10 cellular contexts compared by ENCODE assay signal in the genomic region with DNA sequence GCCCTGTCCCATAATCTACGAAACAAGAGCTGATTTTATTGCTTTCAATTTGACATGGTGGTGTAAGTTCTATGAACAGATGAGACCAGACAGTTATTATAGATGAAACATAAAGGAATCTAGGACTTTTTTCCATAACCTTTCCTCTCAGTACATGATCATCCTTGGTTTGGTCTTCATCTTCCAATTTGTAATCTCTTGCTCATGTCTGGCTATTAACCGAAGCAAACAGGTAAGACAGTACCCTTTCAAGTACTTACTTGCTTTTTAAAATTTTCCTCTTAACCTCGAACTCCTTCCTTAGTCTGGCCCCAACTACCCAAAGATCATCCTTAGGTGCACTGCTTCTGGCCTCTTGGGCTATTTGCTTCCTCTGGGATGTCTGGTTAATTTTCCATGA. TPM values are rescaled to one million over a fixed set of nuclear protein-coding genes. Genes with fewer than 3 reads are reported as not detected.
DNase-seq lines count a peak whose midpoint lies in the region; ATAC-seq and TF ChIP-seq lines count a peak whose summit lies in the region.
"Had no signal": no experiment of that assay in that cellular context is flagged by ENCODE, and none has a peak within 500 bp of the region (broad histone marks: within the 10 kb centered on the region; RNA-seq: fewer than 3 reads in every experiment).

No MANE protein-coding gene starts in this region.

- H3K27ac Mint-ChIP-seq in activated naive CD8-positive, alpha-beta T cell treated with anti-CD3 and anti-CD28 coated beads for 36 hours, result peak overlapping the region; percentile 95

- peaks cover 0 to 4% (median 0%) of the 10 kb centered on the region in 9 donors for H3K27me3 ChIP-seq in heart left ventricle
- no peaks in the 10 kb centered on the region for H3K27me3 ChIP-seq in thoracic aorta (replicated peaks; ENCODE audit: insufficient read depth)

- no peaks in the 10 kb centered on the region for H3K27me3 Mint-ChIP-seq in activated naive CD8-positive, alpha-beta T cell treated with anti-CD3 and anti-CD28 coated beads for 36 hours

- H3K9me3 ChIP-seq in heart left ventricle, result no peaks in the 10 kb centered on the region
- no peaks in the 10 kb centered on the region for H3K9me3 ChIP-seq in iPS-18c (ENCODE audit: control insufficient read depth, insufficient read depth, low read length)
- no peaks in the 10 kb centered on the region for H3K9me3 ChIP-seq in thoracic aorta

- TF ChIP-seq POLR2A in heart left ventricle (IDR thresholded peaks at IDR 0.05), result no peak

- H3K4me1 Mint-ChIP-seq in activated naive CD8-positive, alpha-beta T cell treated with anti-CD3 and anti-CD28 coated beads for 36 hours, result peaks cover 54% of the 10 kb centered on the region

- H3K36me3 ChIP-seq in heart left ventricle, result peaks cover 0 to 50% (median 46%) of the 10 kb centered on the region in 9 donors
- H3K36me3 ChIP-seq in thoracic aorta, result peaks cover 21% of the 10 kb centered on the region

- peak overlapping the region; percentile 90 for H3K4me3 Mint-ChIP-seq in activated naive CD8-positive, alpha-beta T cell treated with anti-CD3 and anti-CD28 coated beads for 36 hours

- WGBS in heart left ventricle, 4 donors, result 86 to 91% (median 89%) methylated on average over 3 of the region's 3 CpGs

- DNase-seq in heart left ventricle, result no peak
- DNase-seq in left ventricle myocardium superior, result no peak
- DNase-seq in activated naive CD8-positive, alpha-beta T cell treated with anti-CD3 and anti-CD28 coated beads for 36 hours, result no peak
- DNase-seq in thoracic aorta (ENCODE audit: low spot score), result no peak
- DNase-seq in NCI-H524 (lab: John Stamatoyannopoulos, UW), result no peak
- no peak for DNase-seq in pons (ENCODE audit: low spot score)
- DNase-seq: activated CD4-positive, alpha-beta T cell treated with anti-CD3 and anti-CD28 coated beads for 48 hours; NCI-H1105 treated with DMSO at 0.1 percent for 48 hours had no signal

- H3K27ac ChIP-seq in heart left ventricle (peak overlapping the region in 9 of 12 donors; percentile 91 to 98 (median 97)), thoracic aorta (no peak overlapping the region)

- H3K4me3 ChIP-seq in heart left ventricle (peak overlapping the region in 8 of 12 donors; percentile 75 to 97 (median 86)), iPS-18c (ENCODE audit: insufficient read depth, low read depth, low read length) (peak overlapping the region; percentile 68; the same call in 1 of the 2 replicates), thoracic aorta (peak overlapping the region; percentile 97)

- ATAC-seq in heart left ventricle (no peak), left ventricle myocardium superior (no peak), thoracic aorta (ENCODE audit: insufficient number of reproducible peaks, low FRiP score, low read depth) (no peak), HG03442 (IDR thresholded peaks at IDR 0.05; ENCODE audit: unreplicated experiment) (no peak)

- H3K4me1 ChIP-seq in heart left ventricle (peaks cover 2 to 43% (median 16%) of the 10 kb centered on the region in 12 donors), thoracic aorta (ENCODE audit: control insufficient read depth in 1 of 2, low read depth in 2 of 2) (peaks cover 5 to 10% of the 10 kb centered on the region in 2 donors)

- H3K36me3 Mint-ChIP-seq in activated naive CD8-positive, alpha-beta T cell treated with anti-CD3 and anti-CD28 coated beads for 36 hours, result peaks cover 37% of the 10 kb centered on the region

- no peaks in the 10 kb centered on the region for H3K9me3 Mint-ChIP-seq in activated naive CD8-positive, alpha-beta T cell treated with anti-CD3 and anti-CD28 coated beads for 36 hours

- no peak for TF ChIP-seq CTCF in heart left ventricle (IDR thresholded peaks at IDR 0.05)
- TF ChIP-seq CTCF in thoracic aorta (IDR thresholded peaks at IDR 0.05), result no peak

- intact Hi-C loops in heart left ventricle (cut with DNase I) (no loop called here), left ventricle myocardium superior (cut with micrococcal nuclease) (no loop called here)

RNA-seq across cellular contexts. Expression of a gene that starts 1.2 kb away (rescaled TPM):
- 10 to 100 TPM; 27.2 to 59.3 (median 31.4) TPM for total RNA-seq in heart left ventricle
- polyA plus RNA-seq in heart left ventricle, result 10 to 100 TPM; 31.1 to 41.2 TPM
- 32.8 TPM for total RNA-seq in left ventricle myocardium superior
- 1 to 10 TPM; 5.7 TPM for total RNA-seq in activated naive CD8-positive, alpha-beta T cell treated with anti-CD3 and anti-CD28 coated beads for 36 hours
- 100 to 1,000 TPM in 1 of 2 donors, 10 to 100 TPM in 1; 58.8 to 115 TPM for total RNA-seq in thoracic aorta

RNA-seq across cellular contexts. Expression of a gene that starts 6.1 kb away (rescaled TPM):
- total RNA-seq in heart left ventricle (10 to 100 TPM; 38.1 to 62.1 (median 50.2) TPM), left ventricle myocardium superior (42.1 TPM), thoracic aorta (10 to 100 TPM; 52.3 to 72.8 TPM)
- polyA plus RNA-seq in heart left ventricle, result 10 to 100 TPM; 23.4 to 81.9 TPM
- total RNA-seq in activated naive CD8-positive, alpha-beta T cell treated with anti-CD3 and anti-CD28 coated beads for 36 hours, result 100 to 1,000 TPM; 275 to 304 TPM

RNA-seq across cellular contexts. Expression of a gene that starts 7.5 kb away (rescaled TPM):
- total RNA-seq in heart left ventricle (10 to 100 TPM in 2 of 9 donors, 1 to 10 TPM in 7; 4.2 to 12.0 (median 5.5) TPM), left ventricle myocardium superior (7.5 TPM), thoracic aorta (1 to 10 TPM; 1.2 to 3.5 TPM)
- polyA plus RNA-seq in heart left ventricle, result 1 to 10 TPM; 3.9 to 8.6 TPM
- total RNA-seq in activated naive CD8-positive, alpha-beta T cell treated with anti-CD3 and anti-CD28 coated beads for 36 hours, result 10 to 100 TPM; 22.6 to 23.8 TPM

RNA-seq across cellular contexts. Expression of a gene that starts 8.9 kb away (rescaled TPM):
- 10 to 100 TPM; 11.3 to 18.9 (median 13.3) TPM for total RNA-seq in heart left ventricle
- 10 to 100 TPM; 13.6 to 15.8 TPM for polyA plus RNA-seq in heart left ventricle
- total RNA-seq in left ventricle myocardium superior, result 15.6 TPM
- 10 to 100 TPM; 18.2 to 19.2 TPM for total RNA-seq in activated naive CD8-positive, alpha-beta T cell treated with anti-CD3 and anti-CD28 coated beads for 36 hours
- 10 to 100 TPM in 1 of 2 donors, 1 to 10 TPM in 1; 8.8 to 11.2 TPM for total RNA-seq in thoracic aorta

RNA-seq across cellular contexts. Expression of a gene that starts 20.9 kb away (rescaled TPM):
- under 1 TPM in 5 of 9 donors, not detected in 4; 0.16 to 0.77 (median 0.19) TPM for total RNA-seq in heart left ventricle
- polyA plus RNA-seq in heart left ventricle, result under 1 TPM; 0.11 to 0.19 TPM
- not detected for total RNA-seq in left ventricle myocardium superior
- 10 to 100 TPM in 1 of 2 experiments, 1 to 10 TPM in 1; 9.6 to 12.0 TPM for total RNA-seq in activated naive CD8-positive, alpha-beta T cell treated with anti-CD3 and anti-CD28 coated beads for 36 hours
- total RNA-seq in thoracic aorta, result 1 to 10 TPM in 1 of 2 donors, under 1 TPM in 1; 0.81 to 2.2 TPM

Comparison
In these comparisons a context has a peak if more than half of its experiments do, and no peak if none do; other contexts are left out.
1. H3K27ac ChIP-seq: peak in heart left ventricle (9 of 12); none in thoracic aorta (0 of 2).
2. Peak in every context shown above with its lines, with median percentiles within 50 percentile points of each other: H3K4me3 ChIP-seq.